20 cellular contexts compared by ENCODE assay signal in the genomic region with DNA sequence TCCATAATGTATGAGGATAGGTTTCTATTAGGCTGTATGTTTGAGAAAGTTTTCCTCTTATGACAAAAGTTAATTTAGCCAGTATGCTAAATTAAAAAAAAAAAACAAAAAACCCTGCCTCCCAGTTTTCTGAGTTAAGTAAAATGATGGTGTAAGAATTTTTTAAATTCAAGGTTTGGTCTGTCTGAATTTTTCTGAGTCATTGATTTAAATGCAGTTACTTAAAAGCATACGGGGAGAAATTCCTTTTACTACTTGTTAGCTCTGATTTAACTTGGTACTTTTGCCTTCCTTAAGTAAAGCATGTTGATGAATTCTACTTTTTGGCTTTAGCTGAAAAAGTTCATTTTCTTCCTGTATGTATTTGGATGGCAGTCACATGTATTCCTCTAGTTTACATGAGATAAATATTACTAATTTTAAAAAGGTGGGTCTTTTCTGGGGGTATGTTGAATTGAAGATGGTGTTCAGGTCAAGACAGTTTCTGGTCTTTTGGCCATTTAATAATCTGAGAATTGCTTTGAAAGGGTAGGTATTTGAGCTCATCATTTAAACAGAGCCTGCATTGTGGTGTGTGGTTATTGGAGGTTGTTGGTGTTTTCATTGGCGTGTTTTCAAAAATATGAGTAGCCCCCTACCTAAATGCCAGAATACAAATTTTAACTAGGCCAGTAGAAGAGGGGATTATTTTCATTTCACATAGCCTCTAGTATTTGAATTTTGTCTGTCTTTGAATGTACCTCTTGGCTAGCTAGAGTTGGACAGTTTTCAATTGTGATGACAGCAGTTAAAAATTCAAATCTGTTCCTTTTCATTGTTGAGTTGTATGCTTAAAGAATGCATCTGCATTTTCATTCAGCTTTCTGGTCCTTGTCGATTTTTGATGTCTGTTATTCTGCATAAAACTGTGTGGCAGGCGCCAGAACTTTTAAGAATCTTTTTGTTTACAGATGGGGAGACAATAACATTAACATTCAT.
A peak's percentile ranks its signal among the peaks of the same experiment; 100 is the strongest.
DNase-seq lines count a peak whose midpoint lies in the region; ATAC-seq and TF ChIP-seq lines count a peak whose summit lies in the region.
"Had no signal": no experiment of that assay in that cellular context is flagged by ENCODE, and none has a peak within 500 bp of the region (broad histone marks: within the 10 kb centered on the region; RNA-seq: fewer than 3 reads in every experiment).

No MANE protein-coding gene starts in this region.

- H3K36me3 Mint-ChIP-seq in MCF 10A (ENCODE audit: insufficient read depth, unreplicated experiment) (no peaks in the 10 kb centered on the region), brain (peaks cover 6% of the 10 kb centered on the region)
- H3K36me3 Mint-ChIP-seq: CD8-positive, alpha-beta memory T cell had no signal

- no peak overlapping the region for H3K4me3 Mint-ChIP-seq in MCF 10A (ENCODE audit: unreplicated experiment)
- H3K4me3 Mint-ChIP-seq in brain: peak overlapping the region in 1 of 5 experiments; percentile 58
- H3K4me3 Mint-ChIP-seq: stimulated activated naive CD8-positive, alpha-beta T cell treated with anti-CD3 and anti-CD28 coated beads, Interleukin-15, Interleukin-2, amounts not matched to agents 100 ng/mL and 50 ng/mL, for 24 hours; T-helper 1 cell treated with Interleukin-12 subunit alpha and Interleukin-12 subunit beta and Interleukin-4 antibody, amounts not matched to agents 30 μg/mL and 1 μg/mL, for 36 hours had no signal

- ATAC-seq in GM19351 (IDR thresholded peaks at IDR 0.05; ENCODE audit: unreplicated experiment) (no peak), GM18870 (IDR thresholded peaks at IDR 0.05; ENCODE audit: unreplicated experiment) (no peak)
- ATAC-seq: left colon had no signal

- H3K9me3 ChIP-seq in mammary epithelial cell (replicated peaks; ENCODE audit: insufficient read depth, low read length): no peaks in the 10 kb centered on the region
- H3K9me3 ChIP-seq in iPS-20b (ENCODE audit: insufficient read depth, low read depth, low read length): no peaks in the 10 kb centered on the region
- H3K9me3 ChIP-seq: adrenal gland, sigmoid colon had no signal

- in situ Hi-C loops in mammary epithelial cell (cut with MboI; ENCODE audit: low sequenced_read_pairs in 2 of 2): no loop called here

- no peak overlapping the region for H3K9ac ChIP-seq in mammary epithelial cell (ENCODE audit: insufficient read depth, low read length)
- peak overlapping the region; percentile 7; the same call in 1 of the 2 replicates for H3K9ac ChIP-seq in iPS-20b (ENCODE audit: low read depth, low read length)

- H3K9me3 Mint-ChIP-seq in MCF 10A (ENCODE audit: unreplicated experiment) (no peaks in the 10 kb centered on the region), brain (peaks cover 0 to 4% (median 2%) of the 10 kb centered on the region in 5 experiments)
- H3K9me3 Mint-ChIP-seq: stimulated activated naive CD8-positive, alpha-beta T cell treated with anti-CD3 and anti-CD28 coated beads, Interleukin-15, Interleukin-2, amounts not matched to agents 100 ng/mL and 50 ng/mL, for 24 hours; T-helper 1 cell treated with Interleukin-12 subunit alpha and Interleukin-12 subunit beta and Interleukin-4 antibody, amounts not matched to agents 30 μg/mL and 1 μg/mL, for 36 hours had no signal

- POLR2A ChIA-PET in MCF 10A (lab: Yijun Ruan, JAX): interaction anchor here (0.7 to 1.4 kb wide), 4 partner anchors 9 to 353 kb away, joined by 3 to 4 read pairs (median 4); partner anchors contain the start of gene MTMR3

- H3K27me3 Mint-ChIP-seq in MCF 10A (ENCODE audit: insufficient read depth, unreplicated experiment) (no peaks in the 10 kb centered on the region), brain (peaks cover 3% of the 10 kb centered on the region)
- H3K27me3 Mint-ChIP-seq: CD8-positive, alpha-beta memory T cell; stimulated activated naive CD8-positive, alpha-beta T cell treated with anti-CD3 and anti-CD28 coated beads, Interleukin-15, Interleukin-2, amounts not matched to agents 100 ng/mL and 50 ng/mL, for 24 hours had no signal

- BruUV-seq in MCF 10A (replicated peaks; lab: Mats Ljungman, UMichigan) (no TSS peak), mammary epithelial cell (replicated peaks; lab: Mats Ljungman, UMichigan) (no TSS peak)

- CTCF ChIA-PET in MCF 10A (lab: Yijun Ruan, JAX): interaction anchor here (0.5 to 0.6 kb wide), 2 partner anchors 45 to 327 kb away, joined by 3 to 4 read pairs; no protein-coding TSS in a partner anchor
- CTCF ChIA-PET in mammary epithelial cell (lab: Charles Lee; ENCODE audit: low non-redundant PET): interaction anchor here (0.5 kb wide), 1 partner anchor 16 kb away, joined by 9 read pairs; no protein-coding TSS in a partner anchor

- dilution Hi-C loops in mammary epithelial cell (cut with HindIII; ENCODE audit: low sequenced_read_pairs): no loop called here

- WGBS in mammary epithelial cell (ENCODE audit: low coverage, missing lambda C conversion rate): 40% methylated on average over 4 of the region's 4 CpGs

- H3K27ac Mint-ChIP-seq in MCF 10A (ENCODE audit: low read depth, unreplicated experiment) (peak overlapping the region; percentile 2), brain (peak overlapping the region in 3 of 5 experiments; percentile 2 to 77 (median 19))
- H3K27ac Mint-ChIP-seq: stimulated activated naive CD8-positive, alpha-beta T cell treated with anti-CD3 and anti-CD28 coated beads, Interleukin-15, Interleukin-2, amounts not matched to agents 100 ng/mL and 50 ng/mL, for 24 hours; T-helper 1 cell treated with Interleukin-12 subunit alpha and Interleukin-12 subunit beta and Interleukin-4 antibody, amounts not matched to agents 30 μg/mL and 1 μg/mL, for 36 hours had no signal

- H3K4me1 ChIP-seq in mammary epithelial cell (ENCODE audit: insufficient read depth, low read length) (peaks cover 10% of the 10 kb centered on the region), iPS-20b (ENCODE audit: insufficient read depth, low read length) (peaks cover 39% of the 10 kb centered on the region)

- H3K4me1 Mint-ChIP-seq in MCF 10A (ENCODE audit: insufficient read depth, unreplicated experiment): peaks cover 25% of the 10 kb centered on the region
- peaks cover 73% of the 10 kb centered on the region for H3K4me1 Mint-ChIP-seq in brain

- H3K27ac ChIP-seq in mammary epithelial cell (ENCODE audit: insufficient read depth, low read depth, low read length) (no peak overlapping the region), iPS-20b (ENCODE audit: low read length) (peak overlapping the region; percentile 12)
- H3K27ac ChIP-seq: 22Rv1 had no signal

- intact Hi-C loops in MCF 10A (cut with micrococcal nuclease): no loop called here
- intact Hi-C loops in mammary epithelial cell (cut with micrococcal nuclease): no loop called here

- no peak overlapping the region for H2AFZ ChIP-seq in mammary epithelial cell (ENCODE audit: low read depth, low read length)

- no peaks in the 10 kb centered on the region for H3K27me3 ChIP-seq in mammary epithelial cell (ENCODE audit: insufficient read depth, low read length)
- no peaks in the 10 kb centered on the region for H3K27me3 ChIP-seq in iPS-20b (ENCODE audit: insufficient read depth, low read length)
- H3K27me3 ChIP-seq: adrenal gland, sigmoid colon had no signal

- H3K4me2 ChIP-seq in mammary epithelial cell (ENCODE audit: insufficient read depth, low read depth, low read length): no peak overlapping the region

- TF ChIP-seq CTCF in MCF 10A (IDR thresholded peaks at IDR 0.05; ENCODE audit: unreplicated experiment): no peak
- TF ChIP-seq CTCF in mammary epithelial cell (conservative IDR thresholded peaks at IDR 0.05 in 1 of 2, IDR thresholded peaks at IDR 0.05 in 1 of 2; ENCODE audit: extremely low read depth in 1 of 2, insufficient read depth in 1 of 2, low read depth in 1 of 2, low read length in 2 of 2): no peak
- TF ChIP-seq CTCF in brain (conservative IDR thresholded peaks at IDR 0.05): no peak

- DNase-seq in MCF 10A (ENCODE audit: unreplicated experiment): no peak
- DNase-seq in mammary epithelial cell: no peak
- no peak for DNase-seq in DMS153 treated with DMSO at 0.1 percent for 48 hours (lab: John Stamatoyannopoulos, UW; ENCODE audit: unreplicated experiment)
- no peak for DNase-seq in NCI-H146 treated with DMSO at 0.1 percent for 48 hours (lab: John Stamatoyannopoulos, UW; ENCODE audit: unreplicated experiment)
- DNase-seq: activated CD4-positive, alpha-beta T cell treated with anti-CD3 and anti-CD28 coated beads for 4 hours; activated T-cell treated with anti-CD3 and anti-CD28 coated beads, Interleukin-2, amount 50 U/mL, for 48 hours; adrenal gland; CD8-positive, alpha-beta memory T cell; effector CD8-positive, alpha-beta T cell; GOT3; left colon; NCI-H187 treated with DMSO at 0.1 percent for 48 hours; sigmoid colon had no signal

- no peaks in the 10 kb centered on the region for H4K20me1 ChIP-seq in mammary epithelial cell (ENCODE audit: insufficient read depth, low read length)

- H3K79me2 ChIP-seq in mammary epithelial cell (ENCODE audit: insufficient read depth, low read length): peaks cover 81% of the 10 kb centered on the region

- H3K4me3 ChIP-seq in mammary epithelial cell (replicated peaks in 1 of 3; ENCODE audit: insufficient read depth in 1 of 3, low read depth in 2 of 3, low read length in 3 of 3) (no peak overlapping the region), iPS-20b (ENCODE audit: low read length) (peak overlapping the region; percentile 17; the same call in 1 of the 2 replicates)
- H3K4me3 ChIP-seq: adrenal gland, sigmoid colon had no signal

- H3K36me3 ChIP-seq in mammary epithelial cell (ENCODE audit: insufficient read depth, low read length) (no peaks in the 10 kb centered on the region), iPS-20b (ENCODE audit: insufficient read depth, low read depth, low read length) (no peaks in the 10 kb centered on the region)
- H3K36me3 ChIP-seq: adrenal gland, sigmoid colon had no signal
